ENCODE assay signal across 1 cellular context in genomic region chr3:52800079-52800478, GRCh38.
TF ChIP-seq lines count a peak whose summit lies in the region.

No MANE protein-coding gene starts in this region.

TF ChIP-seq in K562, 482 proteins besides CTCF, POLR2A, EP300 and RAD21:
- TF ChIP-seq MECOM (CRISPR knock-in tag; IDR thresholded peaks at IDR 0.05): no peak
- no peak for TF ChIP-seq SRSF3 (IDR thresholded peaks at IDR 0.05; ENCODE audit: insufficient read depth, low read length)
